ENCODE assay signal across 25 cellular contexts in the genomic region with DNA sequence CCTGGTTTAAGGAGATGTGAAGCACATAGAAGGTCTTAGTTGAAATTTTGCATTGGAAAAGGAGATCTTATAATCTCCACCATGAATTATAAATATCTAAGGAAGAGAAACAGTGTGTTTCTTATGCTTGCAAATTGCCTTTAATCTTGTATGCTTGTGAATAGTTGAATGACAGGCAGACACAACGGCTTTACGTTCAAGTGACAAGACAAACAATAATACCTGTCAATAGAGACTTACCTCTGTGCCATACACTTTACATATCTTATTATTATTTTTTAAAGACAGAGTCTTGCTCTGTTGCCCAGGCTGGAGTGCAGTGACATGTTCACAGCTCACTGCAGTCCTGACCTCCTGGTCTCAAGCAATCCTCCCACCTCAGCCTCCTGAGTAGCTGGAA.
"Had no signal": no experiment of that assay in that cellular context is flagged by ENCODE, and none has a peak within 500 bp of the region (broad histone marks: within the 10 kb centered on the region; RNA-seq: fewer than 3 reads in every experiment).

No MANE protein-coding gene starts in this region.

- H3K36me3 ChIP-seq: adrenal gland, ascending aorta, breast epithelium, colonic mucosa, esophagus squamous epithelium, gastrocnemius medialis, spleen, upper lobe of left lung had no signal

- H3K4me1 ChIP-seq: breast epithelium, colonic mucosa, gastrocnemius medialis had no signal

- DNase-seq: activated CD4-positive, alpha-beta T cell treated with anti-CD3 and anti-CD28 coated beads, Interleukin-2, amount 10 ng/mL, durations not matched to agents 7 days and 5 days; activated CD4-positive, CD25-positive, alpha-beta regulatory T cell treated with anti-CD3 and anti-CD28 coated beads, Interleukin-2, amount 50 U/mL, for 72 hours; activated CD8-positive, alpha-beta memory T cell treated with anti-CD3 and anti-CD28 coated beads, Interleukin-2, amount 10 ng/mL, durations not matched to agents 7 days and 5 days; activated CD8-positive, alpha-beta T cell treated with anti-CD3 and anti-CD28 coated beads for 36 hours; activated gamma-delta T cell; activated naive CD4-positive, alpha-beta T cell treated with anti-CD3 and anti-CD28 coated beads, Interleukin-2, amount 50 U/mL, for 16 hours; activated T-cell treated with anti-CD3 and anti-CD28 coated beads for 4 hours; adrenal gland; colonic mucosa; dorsolateral prefrontal cortex; effector memory CD8-positive, alpha-beta T cell; esophagus squamous epithelium; gastrocnemius medialis; hypothalamus; left ventricle myocardium superior; mammary epithelial cell; posterior cingulate gyrus; spleen; stimulated activated CD4-positive, alpha-beta T cell treated with anti-CD3 and anti-CD28 coated beads, Interleukin-4, amount 100 ng/mL, for 24 hours; stimulated activated naive CD8-positive, alpha-beta T cell treated with anti-CD3 and anti-CD28 coated beads, Interleukin-15, Interleukin-2, amounts not matched to agents 100 U/mL and 50 U/mL, for 24 hours; upper lobe of left lung had no signal

- H3K27me3 ChIP-seq: adrenal gland, ascending aorta, breast epithelium, colonic mucosa, dorsolateral prefrontal cortex, gastrocnemius medialis, spleen, upper lobe of left lung had no signal

- ATAC-seq: activated CD8-positive, alpha-beta memory T cell treated with anti-CD3 and anti-CD28 coated beads, Interleukin-2, amount 10 ng/mL, durations not matched to agents 7 days and 5 days; activated CD8-positive, alpha-beta T cell treated with anti-CD3 and anti-CD28 coated beads for 36 hours; effector memory CD8-positive, alpha-beta T cell; gastrocnemius medialis; left ventricle myocardium superior; sciatic nerve; stimulated activated naive CD8-positive, alpha-beta T cell treated with anti-CD3 and anti-CD28 coated beads, Interleukin-15, Interleukin-2, amounts not matched to agents 100 U/mL and 50 U/mL, for 24 hours had no signal

- H3K27ac ChIP-seq: breast epithelium, colonic mucosa, dorsolateral prefrontal cortex, gastrocnemius medialis, upper lobe of left lung, VCaP had no signal

- H3K4me3 ChIP-seq: adrenal gland, ascending aorta, colonic mucosa, dorsolateral prefrontal cortex, esophagus squamous epithelium, gastrocnemius medialis, spleen, upper lobe of left lung had no signal

- H3K9me3 ChIP-seq: adrenal gland, ascending aorta, breast epithelium, colonic mucosa, esophagus squamous epithelium, gastrocnemius medialis, spleen, upper lobe of left lung had no signal
